ENCODE assay signal across 11 cellular contexts in the genomic region with DNA sequence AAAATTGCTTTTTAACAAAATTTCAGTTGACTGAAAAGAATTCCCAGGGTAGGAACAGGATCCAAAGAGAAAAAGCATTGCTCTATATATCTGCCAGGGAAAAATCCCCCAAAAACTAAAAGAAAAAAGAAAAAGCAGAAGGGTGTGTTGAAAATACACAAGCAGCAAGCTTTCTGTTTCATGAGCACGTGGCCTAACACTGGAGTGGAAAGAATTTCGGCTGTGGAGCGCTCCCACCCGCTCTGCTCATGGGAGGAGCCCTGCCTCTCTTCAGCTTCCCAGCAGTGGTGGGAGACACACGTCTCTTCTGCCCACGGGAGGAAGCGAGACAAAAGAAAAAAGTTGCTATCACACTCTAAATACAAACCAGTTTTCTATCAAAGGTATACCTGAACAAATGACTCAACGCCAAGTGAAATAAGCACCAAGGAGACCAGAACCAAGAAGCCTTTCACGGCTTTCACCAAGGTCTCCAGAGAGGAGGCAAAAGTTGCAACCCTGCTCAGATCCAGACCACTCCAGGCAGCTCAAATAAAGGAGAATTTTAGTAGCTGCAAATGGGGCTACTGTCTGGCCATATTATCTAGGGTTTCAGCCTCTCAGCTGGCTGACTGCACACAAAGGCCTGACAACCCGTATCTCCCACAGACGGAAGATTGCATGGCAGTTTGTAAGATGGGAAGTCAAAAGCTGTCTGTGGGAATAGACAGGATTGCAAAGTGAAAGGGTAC. TPM values are rescaled to one million over a fixed set of nuclear protein-coding genes. Genes with fewer than 3 reads are reported as not detected.
A peak's percentile ranks its signal among the peaks of the same experiment; 100 is the strongest.
DNase-seq lines count a peak whose midpoint lies in the region; TF ChIP-seq lines count a peak whose summit lies in the region.
"Had no signal": no experiment of that assay in that cellular context is flagged by ENCODE, and none has a peak within 500 bp of the region (broad histone marks: within the 10 kb centered on the region; RNA-seq: fewer than 3 reads in every experiment).

No MANE protein-coding gene starts in this region.

- H3K4me3 Mint-ChIP-seq in osteocyte (ENCODE audit: unreplicated experiment), result no peak overlapping the region
- H3K4me3 Mint-ChIP-seq: CD8-positive, alpha-beta T cell had no signal

- no peaks in the 10 kb centered on the region for H3K9me3 Mint-ChIP-seq in osteocyte (ENCODE audit: unreplicated experiment)
- H3K9me3 Mint-ChIP-seq: activated naive CD4-positive, alpha-beta T cell treated with anti-CD3 and anti-CD28 coated beads, Interleukin-2, amount 50 U/mL, for 72 hours; CD8-positive, alpha-beta T cell had no signal

- H3K36me3 Mint-ChIP-seq in osteocyte (ENCODE audit: unreplicated experiment), result peaks cover 2% of the 10 kb centered on the region
- H3K36me3 Mint-ChIP-seq: CD8-positive, alpha-beta T cell had no signal

- H3K27ac ChIP-seq in cardiac muscle cell, result no peak overlapping the region

- no peaks in the 10 kb centered on the region for H3K27me3 ChIP-seq in cardiac muscle cell

- TF ChIP-seq CTCF in cardiac muscle cell (IDR thresholded peaks at IDR 0.05; ENCODE audit: low read depth, low read length) (no peak), osteocyte (IDR thresholded peaks at IDR 0.05) (no peak)

- H3K4me1 ChIP-seq in cardiac muscle cell (ENCODE audit: low read depth), result peaks cover 5% of the 10 kb centered on the region

- peaks cover 27% of the 10 kb centered on the region for H3K4me1 Mint-ChIP-seq in osteocyte (ENCODE audit: unreplicated experiment)

- no peaks in the 10 kb centered on the region for H3K9me3 ChIP-seq in cardiac muscle cell (ENCODE audit: low read depth)

- peak; percentile 68 for DNase-seq in AG08396 (ENCODE audit: low spot score)
- DNase-seq in RPMI7951 (ENCODE audit: low read depth), result peak; percentile 26
- peak; percentile 21 to 69 for DNase-seq in cardiac muscle cell (ENCODE audit: low read depth in 1 of 2, low spot score in 1 of 2)
- DNase-seq in osteocyte (ENCODE audit: extremely low spot score, unreplicated experiment), result no peak
- DNase-seq in cerebellum (ENCODE audit: low spot score), result no peak
- DNase-seq in midbrain (lab: John Stamatoyannopoulos, UW), result no peak
- DNase-seq in NK-92 (lab: John Stamatoyannopoulos, UW; ENCODE audit: unreplicated experiment), result no peak
- DNase-seq in stimulated activated CD8-positive, alpha-beta memory T cell treated with anti-CD3 and anti-CD28 coated beads, Interleukin-4, amount 100 ng/mL, for 48 hours, result no peak
- DNase-seq: CD8-positive, alpha-beta T cell; NCI-H1092 had no signal

- peak overlapping the region; percentile 45 for H3K27ac Mint-ChIP-seq in osteocyte (ENCODE audit: unreplicated experiment)
- H3K27ac Mint-ChIP-seq: activated naive CD4-positive, alpha-beta T cell treated with anti-CD3 and anti-CD28 coated beads, Interleukin-2, amount 50 U/mL, for 72 hours; CD8-positive, alpha-beta T cell had no signal

- no peaks in the 10 kb centered on the region for H3K36me3 ChIP-seq in cardiac muscle cell

- no peak overlapping the region for H3K4me3 ChIP-seq in cardiac muscle cell

- H3K27me3 Mint-ChIP-seq in osteocyte (ENCODE audit: unreplicated experiment), result no peaks in the 10 kb centered on the region

RNA-seq across cellular contexts. Expression of gene ZNF496, which starts 29.5 kb away (rescaled TPM):
- total RNA-seq in RPMI7951 (2014; rRNA removed; shearing (Covaris generic)), result 12.6 and 12.9 TPM in 2 replicates
- total RNA-seq in cardiac muscle cell, result 55.8 and 108 TPM in 2 replicates
- polyA plus RNA-seq in cardiac muscle cell, result 18.8 and 22.6 TPM in 2 replicates
- 39.8 and 43.0 TPM in 2 replicates for total RNA-seq in osteocyte
- 14.6 TPM for total RNA-seq in cerebellum

RNA-seq across cellular contexts. Expression of gene NLRP3, which starts 54.8 kb away (rescaled TPM):
- total RNA-seq in RPMI7951 (2014; rRNA removed; shearing (Covaris generic)), result 2.1 and 3.1 TPM in 2 replicates
- total RNA-seq in cardiac muscle cell (0.39 and 1.5 TPM in 2 replicates), osteocyte (0.16 and 0.44 TPM in 2 replicates), cerebellum (0.73 TPM)
- not detected in 2 replicates for polyA plus RNA-seq in cardiac muscle cell

Comparison
In these comparisons a context has a peak if more than half of its experiments do, and no peak if none do; other contexts are left out.
1. DNase-seq: peak in AG08396 (single experiment), RPMI7951 (single experiment) and cardiac muscle cell (2 of 2); none in osteocyte (single experiment), cerebellum (single experiment), midbrain (single experiment), NK-92 (single experiment) and stimulated activated CD8-positive, alpha-beta memory T cell treated with anti-CD3 and anti-CD28 coated beads, Interleukin-4, amount 100 ng/mL, for 48 hours (single experiment).